19 cellular contexts compared by ENCODE assay signal in genomic region chr1:113185463-113186104, GRCh38.
DNase-seq lines count a peak whose midpoint lies in the region; ATAC-seq and TF ChIP-seq lines count a peak whose summit lies in the region.
"Had no signal": no experiment of that assay in that cellular context is flagged by ENCODE, and none has a peak within 500 bp of the region (broad histone marks: within the 10 kb centered on the region; RNA-seq: fewer than 3 reads in every experiment).

No MANE protein-coding gene starts in this region.

- no peak overlapping the region for H3K4me3 Mint-ChIP-seq in activated T-cell treated with anti-CD3 and anti-CD28 coated beads, Interleukin-2, amount 50 U/mL, for 4 hours
- no peak overlapping the region for H3K4me3 Mint-ChIP-seq in stimulated activated naive B cell treated with anti-CD40 and anti-IgM and Interleukin-4, amounts not matched to agents 10 μg/mL and 1 μg/mL and 100 μg/mL, for 72 hours
- H3K4me3 Mint-ChIP-seq: activated CD4-positive, alpha-beta T cell treated with anti-CD3 and anti-CD28 coated beads, Interleukin-2, amount 10 ng/mL, durations not matched to agents 7 days and 5 days; activated naive CD8-positive, alpha-beta T cell had no signal

- no peaks in the 10 kb centered on the region for H3K9me3 ChIP-seq in HEK293 (ENCODE audit: control insufficient read depth, insufficient read depth, low read depth, low read length)
- H3K9me3 ChIP-seq: A549 had no signal

- no peak overlapping the region for H3K27ac ChIP-seq in HEK293 (ENCODE audit: extremely low read depth, low read depth, low read length)
- H3K27ac ChIP-seq: A549 had no signal

- no peak overlapping the region for H3K4me3 ChIP-seq in HEK293 (ENCODE audit: low read depth, low read length)
- H3K4me3 ChIP-seq: A549 had no signal

- no peaks in the 10 kb centered on the region for H3K36me3 ChIP-seq in HEK293 (ENCODE audit: control insufficient read depth in 2 of 2, insufficient read depth in 1 of 2, low read length in 2 of 2)

- no peak for TF ChIP-seq CTCF in HEK293 (tag by site-specific recombination; IDR thresholded peaks at IDR 0.05)

- peak; percentile 35 to 40 for ATAC-seq in activated T-cell treated with anti-CD3 and anti-CD28 coated beads, Interleukin-2, amount 50 U/mL, for 4 hours
- peak; percentile 92 for ATAC-seq in HG03196 (IDR thresholded peaks at IDR 0.05; ENCODE audit: unreplicated experiment)
- peak; percentile 77 to 81 for ATAC-seq in stimulated activated naive B cell treated with anti-CD40 and anti-IgM and Interleukin-4, amounts not matched to agents 10 μg/mL and 1 μg/mL and 100 μg/mL, for 72 hours (replicated peaks)
- ATAC-seq: A549, left cardiac atrium had no signal

- H3K4me1 ChIP-seq in HEK293 (ENCODE audit: control insufficient read depth, insufficient read depth, low read length), result no peaks in the 10 kb centered on the region
- H3K4me1 ChIP-seq: A549 had no signal

- no peak for DNase-seq in activated T-cell treated with anti-CD3 and anti-CD28 coated beads, Interleukin-2, amount 50 U/mL, for 4 hours
- DNase-seq in activated T-cell treated with anti-CD3 and anti-CD28 coated beads, Interleukin-2, amount 50 U/mL, for 48 hours, result no peak
- DNase-seq in stimulated activated naive B cell treated with anti-CD40 and anti-IgM and Interleukin-4, amounts not matched to agents 10 μg/mL and 1 μg/mL and 100 μg/mL, for 72 hours, result no peak
- DNase-seq in NCI-H1930 (lab: John Stamatoyannopoulos, UW), result no peak
- DNase-seq in medulla oblongata (ENCODE audit: extremely low spot score), result no peak
- DNase-seq in effector CD8-positive, alpha-beta T cell (lab: John Stamatoyannopoulos, UW), result no peak
- DNase-seq: activated CD4-positive, alpha-beta T cell treated with anti-CD3 and anti-CD28 coated beads, Interleukin-2, amount 10 ng/mL, durations not matched to agents 7 days and 5 days; cortex of kidney; DMS79 treated with DMSO at 0.1 percent for 48 hours; foreskin fibroblast; GOT3; Kasumi-1; left cardiac atrium; NCI-H446; occipital lobe had no signal

- peaks cover 10% of the 10 kb centered on the region for H3K27me3 Mint-ChIP-seq in activated T-cell treated with anti-CD3 and anti-CD28 coated beads, Interleukin-2, amount 50 U/mL, for 4 hours (ENCODE audit: low read depth)
- H3K27me3 Mint-ChIP-seq in stimulated activated naive B cell treated with anti-CD40 and anti-IgM and Interleukin-4, amounts not matched to agents 10 μg/mL and 1 μg/mL and 100 μg/mL, for 72 hours, result peaks cover 29 to 38% of the 10 kb centered on the region in 2 donors

- H3K36me3 Mint-ChIP-seq in activated T-cell treated with anti-CD3 and anti-CD28 coated beads, Interleukin-2, amount 50 U/mL, for 4 hours (ENCODE audit: insufficient read depth), result no peaks in the 10 kb centered on the region
- H3K36me3 Mint-ChIP-seq in stimulated activated naive B cell treated with anti-CD40 and anti-IgM and Interleukin-4, amounts not matched to agents 10 μg/mL and 1 μg/mL and 100 μg/mL, for 72 hours, result no peaks in the 10 kb centered on the region
- H3K36me3 Mint-ChIP-seq: activated naive CD8-positive, alpha-beta T cell had no signal

- CTCF ChIA-PET in HEK293 (lab: Yijun Ruan, JAX), result no interaction called here

- POLR2A ChIA-PET in HEK293 (lab: Yijun Ruan, JAX), result no interaction called here

- H3K27ac Mint-ChIP-seq in stimulated activated naive B cell treated with anti-CD40 and anti-IgM and Interleukin-4, amounts not matched to agents 10 μg/mL and 1 μg/mL and 100 μg/mL, for 72 hours, result no peak overlapping the region
- H3K27ac Mint-ChIP-seq: activated CD4-positive, alpha-beta T cell treated with anti-CD3 and anti-CD28 coated beads, Interleukin-2, amount 10 ng/mL, durations not matched to agents 7 days and 5 days; activated naive CD8-positive, alpha-beta T cell had no signal

- H3K4me1 Mint-ChIP-seq in activated T-cell treated with anti-CD3 and anti-CD28 coated beads, Interleukin-2, amount 50 U/mL, for 4 hours (ENCODE audit: low read depth), result no peaks in the 10 kb centered on the region
- peaks cover 0 to 6% of the 10 kb centered on the region in 2 donors for H3K4me1 Mint-ChIP-seq in stimulated activated naive B cell treated with anti-CD40 and anti-IgM and Interleukin-4, amounts not matched to agents 10 μg/mL and 1 μg/mL and 100 μg/mL, for 72 hours
- H3K4me1 Mint-ChIP-seq: activated CD4-positive, alpha-beta T cell treated with anti-CD3 and anti-CD28 coated beads, Interleukin-2, amount 10 ng/mL, durations not matched to agents 7 days and 5 days had no signal

- peaks cover 7% of the 10 kb centered on the region for H3K9me3 Mint-ChIP-seq in activated T-cell treated with anti-CD3 and anti-CD28 coated beads, Interleukin-2, amount 50 U/mL, for 4 hours
- peaks cover 8 to 12% of the 10 kb centered on the region in 2 donors for H3K9me3 Mint-ChIP-seq in stimulated activated naive B cell treated with anti-CD40 and anti-IgM and Interleukin-4, amounts not matched to agents 10 μg/mL and 1 μg/mL and 100 μg/mL, for 72 hours
- H3K9me3 Mint-ChIP-seq: activated CD4-positive, alpha-beta T cell treated with anti-CD3 and anti-CD28 coated beads, Interleukin-2, amount 10 ng/mL, durations not matched to agents 7 days and 5 days had no signal

TF ChIP-seq in HEK293, 187 proteins besides CTCF, POLR2A, EP300 and RAD21:
- TF ChIP-seq ATF2 (tag by site-specific recombination; IDR thresholded peaks at IDR 0.05; ENCODE audit: low read depth) (no peak), ZNF785 (tag by site-specific recombination; IDR thresholded peaks at IDR 0.05) (no peak), ZNF600 (tag by site-specific recombination; IDR thresholded peaks at IDR 0.05) (no peak), ZNF391 (tag by site-specific recombination; IDR thresholded peaks at IDR 0.05; ENCODE audit: borderline replicate concordance, low read depth) (no peak), SCRT1 (tag by site-specific recombination; IDR thresholded peaks at IDR 0.05; ENCODE audit: borderline replicate concordance) (peak; percentile 95), ZNF670 (tag by site-specific recombination; IDR thresholded peaks at IDR 0.05; ENCODE audit: low read depth) (no peak), SCRT2 (tag by site-specific recombination; IDR thresholded peaks at IDR 0.05) (peak; percentile 96), ZNF629 (tag by site-specific recombination; IDR thresholded peaks at IDR 0.05) (no peak), GLIS1 (tag by site-specific recombination; IDR thresholded peaks at IDR 0.05) (no peak), ZSCAN4 (tag by site-specific recombination; IDR thresholded peaks at IDR 0.05) (no peak)

Comparison
In these comparisons a context has a peak if more than half of its experiments do, and no peak if none do; other contexts are left out.
1. ATAC-seq: peak in every context shown above with its lines; median percentile 92 in HG03196; 79 in stimulated activated naive B cell treated with anti-CD40 and anti-IgM and Interleukin-4, amounts not matched to agents 10 μg/mL and 1 μg/mL and 100 μg/mL, for 72 hours; 38 in activated T-cell treated with anti-CD3 and anti-CD28 coated beads, Interleukin-2, amount 50 U/mL, for 4 hours.